Comparison of ENCODE assay signal across 23 cellular contexts in genomic region chr18:41457730-41458129, GRCh38.
A peak's percentile ranks its signal among the peaks of the same experiment; 100 is the strongest.
DNase-seq lines count a peak whose midpoint lies in the region; ATAC-seq and TF ChIP-seq lines count a peak whose summit lies in the region.
"Had no signal": no experiment of that assay in that cellular context is flagged by ENCODE, and none has a peak within 500 bp of the region (broad histone marks: within the 10 kb centered on the region; RNA-seq: fewer than 3 reads in every experiment).

No MANE protein-coding gene starts in this region.

- no peaks in the 10 kb centered on the region for H3F3A ChIP-seq in GM23338 (replicated peaks; ENCODE audit: low read depth)

- H3K36me3 ChIP-seq in GM23338 (ENCODE audit: insufficient read depth) = no peaks in the 10 kb centered on the region

- no peak overlapping the region for H2AFZ ChIP-seq in GM23338

- TF ChIP-seq CTCF in GM23338 (conservative IDR thresholded peaks at IDR 0.05; ENCODE audit: low read depth in 2 of 2) = no peak
- TF ChIP-seq CTCF in nephron progenitor cell (IDR thresholded peaks at IDR 0.05) = no peak
- no peak for TF ChIP-seq CTCF in GM10266 (IDR thresholded peaks at IDR 0.05; ENCODE audit: control insufficient read depth, insufficient read depth, low read depth, missing control alignments)

- ATAC-seq in GM23338 = peak; percentile 66
- ATAC-seq in HG03378 (IDR thresholded peaks at IDR 0.05; ENCODE audit: unreplicated experiment) = no peak
- ATAC-seq: GM12878, HCT116 had no signal

- H3K4me3 Mint-ChIP-seq in GM23338 (no peak overlapping the region), nephron progenitor cell (no peak overlapping the region)
- H3K4me3 Mint-ChIP-seq: CD4-positive, alpha-beta memory T cell had no signal

- no peak overlapping the region for H3K27ac ChIP-seq in GM23338 (ENCODE audit: low read depth)
- H3K27ac ChIP-seq: KMS-11 had no signal

- H3K27ac Mint-ChIP-seq in GM23338 (no peak overlapping the region), nephron progenitor cell (peak overlapping the region; percentile 10)
- H3K27ac Mint-ChIP-seq: CD4-positive, alpha-beta memory T cell; IgD-negative memory B cell had no signal

- H3K9me3 Mint-ChIP-seq in GM23338 = 0 out of 3 replicates have a peak, but pooled peaks cover 2% of the 10 kb centered on the region
- peaks cover 12% of the 10 kb centered on the region for H3K9me3 Mint-ChIP-seq in nephron progenitor cell

- H3K79me2 ChIP-seq in GM23338 (replicated peaks; ENCODE audit: insufficient read depth) = no peaks in the 10 kb centered on the region

- no peaks in the 10 kb centered on the region for H3K9me2 ChIP-seq in GM23338 (ENCODE audit: insufficient read depth)

- no peak overlapping the region for H3K4me3 ChIP-seq in GM23338
- H3K4me3 ChIP-seq: GM12878 had no signal

- H3K4me1 Mint-ChIP-seq in GM23338 (peaks cover 3% of the 10 kb centered on the region; the same call in 2 of the 3 replicates), nephron progenitor cell (no peaks in the 10 kb centered on the region)
- H3K4me1 Mint-ChIP-seq: CD4-positive, alpha-beta memory T cell; IgD-negative memory B cell had no signal

- no peaks in the 10 kb centered on the region for H3K36me3 Mint-ChIP-seq in GM23338 (ENCODE audit: low read depth)
- no peaks in the 10 kb centered on the region for H3K36me3 Mint-ChIP-seq in nephron progenitor cell (ENCODE audit: low read depth)
- H3K36me3 Mint-ChIP-seq: CD4-positive, alpha-beta memory T cell; IgD-negative memory B cell had no signal

- H3K4me2 ChIP-seq in GM23338 = no peak overlapping the region
- H3K4me2 ChIP-seq: KMS-11 had no signal

- H3K27me3 ChIP-seq in GM23338 (ENCODE audit: insufficient read depth) = no peaks in the 10 kb centered on the region

- no peaks in the 10 kb centered on the region for H4K20me1 ChIP-seq in GM23338 (replicated peaks; ENCODE audit: insufficient read depth)

- DNase-seq in GM23338 (ENCODE audit: low spot score) = peak; percentile 21
- peak; percentile 11 for DNase-seq in NCI-H1092 treated with DMSO at 0.1 percent for 48 hours (lab: John Stamatoyannopoulos, UW)
- DNase-seq in SHP77 treated with DMSO at 0.1 percent for 48 hours (lab: John Stamatoyannopoulos, UW) = peak; percentile 43
- DNase-seq in nephron progenitor cell = no peak
- no peak for DNase-seq in activated CD4-positive, alpha-beta T cell treated with anti-CD3 and anti-CD28 coated beads for 1 hour
- DNase-seq in GM10266 (ENCODE audit: extremely low spot score) = no peak
- DNase-seq: C1 segment of cervical spinal cord; CD4-positive, alpha-beta memory T cell; COR-L47; DMS53; MM.1S; NCI-H1417 treated with DMSO at 0.1 percent for 48 hours; NCI-H187 treated with DMSO at 0.1 percent for 48 hours; NCI-H2107; NCI-H524; NCI-H774; Right ventricle myocardium superior; RPMI8226 had no signal

- H3K4me1 ChIP-seq in GM23338 (ENCODE audit: insufficient read depth) = peaks cover 6% of the 10 kb centered on the region; the same call in 1 of the 2 replicates

- H3K27me3 Mint-ChIP-seq in GM23338 (ENCODE audit: insufficient read depth, low read depth, poor library complexity) (no peaks in the 10 kb centered on the region), nephron progenitor cell (ENCODE audit: low read depth, poor library complexity) (peaks cover 3% of the 10 kb centered on the region)
- H3K27me3 Mint-ChIP-seq: CD4-positive, alpha-beta memory T cell; IgD-negative memory B cell had no signal

TF ChIP-seq in GM23338, 12 proteins besides CTCF, POLR2A, EP300 and RAD21:
- TF ChIP-seq EZH2 (IDR thresholded peaks at IDR 0.05; ENCODE audit: low read depth, unreplicated experiment) = no peak
- TF ChIP-seq REST (IDR thresholded peaks at IDR 0.05; ENCODE audit: unreplicated experiment) = no peak
- TF ChIP-seq POLR2AphosphoS5 (IDR thresholded peaks at IDR 0.05; ENCODE audit: low read depth) = no peak

Comparison
In these comparisons a context has a peak if more than half of its experiments do, and no peak if none do; other contexts are left out.
1. DNase-seq: peak in GM23338 (single experiment), NCI-H1092 treated with DMSO at 0.1 percent for 48 hours (single experiment) and SHP77 treated with DMSO at 0.1 percent for 48 hours (single experiment); none in nephron progenitor cell (single experiment), activated CD4-positive, alpha-beta T cell treated with anti-CD3 and anti-CD28 coated beads for 1 hour (single experiment) and GM10266 (single experiment).